In the genomic region with DNA sequence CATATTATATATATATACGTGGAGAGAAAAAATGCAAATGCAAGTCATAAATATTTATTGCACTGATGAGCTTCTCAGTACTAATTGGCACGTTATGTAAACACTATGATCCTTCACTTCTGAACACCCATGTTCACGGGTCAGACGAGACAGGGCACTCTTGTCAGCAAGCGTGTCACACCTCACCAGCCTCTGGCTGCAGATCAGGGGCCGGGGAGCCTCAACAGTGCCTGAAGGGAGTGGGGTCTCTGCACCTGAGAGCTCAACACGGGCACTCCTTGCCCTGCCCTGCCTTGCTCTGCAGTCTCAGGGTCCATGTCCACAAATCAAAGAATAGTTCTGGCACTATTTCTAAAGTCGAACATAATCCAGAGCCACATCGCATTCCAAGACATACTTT, we compare ENCODE assay signal across 10 cellular contexts. TPM values are rescaled to one million over a fixed set of nuclear protein-coding genes. Genes with fewer than 3 reads are reported as not detected.
A peak's percentile ranks its signal among the peaks of the same experiment; 100 is the strongest.
DNase-seq lines count a peak whose midpoint lies in the region; ATAC-seq and TF ChIP-seq lines count a peak whose summit lies in the region.
"Had no signal": no experiment of that assay in that cellular context is flagged by ENCODE, and none has a peak within 500 bp of the region (broad histone marks: within the 10 kb centered on the region; RNA-seq: fewer than 3 reads in every experiment).

No MANE protein-coding gene starts in this region.

- H3K4me1 Mint-ChIP-seq in T-helper 1 cell treated with Interleukin-12 subunit alpha and Interleukin-12 subunit beta and Interleukin-4 antibody, amounts not matched to agents 30 μg/mL and 1 μg/mL, for 36 hours (ENCODE audit: low read depth), result peaks cover 56% of the 10 kb centered on the region
- peaks cover 51 to 65% of the 10 kb centered on the region in 2 donors for H3K4me1 Mint-ChIP-seq in effector memory CD8-positive, alpha-beta T cell (ENCODE audit: low read depth in 2 of 2)

- DNase-seq in T-helper 1 cell (no peak), NCI-H526 treated with DMSO at 0.1 percent for 48 hours (lab: John Stamatoyannopoulos, UW) (peak; percentile 77), gastrocnemius medialis (no peak), prostate gland (ENCODE audit: low spot score) (no peak), colonic mucosa (no peak)
- DNase-seq in effector memory CD8-positive, alpha-beta T cell, result no peak
- DNase-seq: Karpas-422 had no signal

- H3K27me3 ChIP-seq in gastrocnemius medialis (no peaks in the 10 kb centered on the region), prostate gland (replicated peaks; ENCODE audit: insufficient read depth) (no peaks in the 10 kb centered on the region), colonic mucosa (no peaks in the 10 kb centered on the region)

- peaks cover 11% of the 10 kb centered on the region for H3K27me3 Mint-ChIP-seq in T-helper 1 cell treated with Interleukin-12 subunit alpha and Interleukin-12 subunit beta and Interleukin-4 antibody, amounts not matched to agents 30 μg/mL and 1 μg/mL, for 36 hours (ENCODE audit: low read depth)
- H3K27me3 Mint-ChIP-seq in effector memory CD8-positive, alpha-beta T cell, result no peaks in the 10 kb centered on the region

- peaks cover 3% of the 10 kb centered on the region for H3K9me3 Mint-ChIP-seq in T-helper 1 cell treated with Interleukin-12 subunit alpha and Interleukin-12 subunit beta and Interleukin-4 antibody, amounts not matched to agents 30 μg/mL and 1 μg/mL, for 36 hours
- H3K9me3 Mint-ChIP-seq in effector memory CD8-positive, alpha-beta T cell, result no peaks in the 10 kb centered on the region

- H3K36me3 Mint-ChIP-seq in T-helper 1 cell treated with Interleukin-12 subunit alpha and Interleukin-12 subunit beta and Interleukin-4 antibody, amounts not matched to agents 30 μg/mL and 1 μg/mL, for 36 hours (ENCODE audit: low read depth), result peaks cover 6% of the 10 kb centered on the region
- H3K36me3 Mint-ChIP-seq in effector memory CD8-positive, alpha-beta T cell (ENCODE audit: insufficient read depth), result peaks cover 15% of the 10 kb centered on the region

- H3K4me1 ChIP-seq in gastrocnemius medialis (peaks cover 37% of the 10 kb centered on the region in 2 donors), prostate gland (replicated peaks) (peaks cover 4% of the 10 kb centered on the region), colonic mucosa (peaks cover 3% of the 10 kb centered on the region)

- H3K27ac ChIP-seq in gastrocnemius medialis (peak overlapping the region; percentile 81 to 84 (median 83)), prostate gland (no peak overlapping the region), colonic mucosa (no peak overlapping the region)
- H3K27ac ChIP-seq: epithelial cell of prostate had no signal

- H3K27ac Mint-ChIP-seq in T-helper 1 cell treated with Interleukin-12 subunit alpha and Interleukin-12 subunit beta and Interleukin-4 antibody, amounts not matched to agents 30 μg/mL and 1 μg/mL, for 36 hours, result peak overlapping the region; percentile 92
- peak overlapping the region; percentile 92 to 94 for H3K27ac Mint-ChIP-seq in effector memory CD8-positive, alpha-beta T cell

- H3K9ac ChIP-seq in colonic mucosa (ENCODE audit: low read depth in 2 of 2, low read length in 2 of 2), result no peak overlapping the region

- H3K4me3 Mint-ChIP-seq in T-helper 1 cell treated with Interleukin-12 subunit alpha and Interleukin-12 subunit beta and Interleukin-4 antibody, amounts not matched to agents 30 μg/mL and 1 μg/mL, for 36 hours, result peak overlapping the region; percentile 92
- peak overlapping the region; percentile 76 to 82 for H3K4me3 Mint-ChIP-seq in effector memory CD8-positive, alpha-beta T cell

- intact Hi-C loops in gastrocnemius medialis (cut with DNase I; ENCODE audit: low total_unique reads) (no loop called here), prostate gland (cut with DNase I) (no loop called here), colonic mucosa (cut with DNase I) (no loop called here)

- H3K9me3 ChIP-seq in gastrocnemius medialis, result no peaks in the 10 kb centered on the region
- H3K9me3 ChIP-seq in prostate gland, result no peaks in the 10 kb centered on the region
- H3K9me3 ChIP-seq in colonic mucosa, result no peaks in the 10 kb centered on the region

- ATAC-seq in effector memory CD8-positive, alpha-beta T cell (replicated peaks), result no peak
- ATAC-seq in gastrocnemius medialis (no peak), GM19455 (IDR thresholded peaks at IDR 0.05; ENCODE audit: unreplicated experiment) (no peak)

- WGBS in prostate gland, result 81% methylated on average over 9 of the region's 9 CpGs

- TF ChIP-seq POLR2A in gastrocnemius medialis (IDR thresholded peaks at IDR 0.05), result no peak
- TF ChIP-seq POLR2A in prostate gland (IDR thresholded peaks at IDR 0.05), result no peak

- H3K4me3 ChIP-seq in gastrocnemius medialis (peak overlapping the region; percentile 53 to 70 (median 64)), prostate gland (no peak overlapping the region), colonic mucosa (no peak overlapping the region)

- in situ Hi-C loops in gastrocnemius medialis (cut with MboI; ENCODE audit: low sequenced_read_pairs in 4 of 4), result no loop called here

- no peaks in the 10 kb centered on the region for H3K36me3 ChIP-seq in gastrocnemius medialis
- no peaks in the 10 kb centered on the region for H3K36me3 ChIP-seq in prostate gland
- no peaks in the 10 kb centered on the region for H3K36me3 ChIP-seq in colonic mucosa

- TF ChIP-seq CTCF in gastrocnemius medialis (IDR thresholded peaks at IDR 0.05 in 4 of 5, conservative IDR thresholded peaks at IDR 0.05 in 1 of 5) (no peak), prostate gland (IDR thresholded peaks at IDR 0.05) (no peak), colonic mucosa (IDR thresholded peaks at IDR 0.05) (no peak)

RNA-seq across cellular contexts. Expression of a gene that starts 0.4 kb away (rescaled TPM):
- total RNA-seq in gastrocnemius medialis, result 1 to 10 TPM in 2 of 4 donors, under 1 TPM in 2; 0.80 to 1.8 (median 1.3) TPM
- 10 to 100 TPM in 1 of 2 donors, 1 to 10 TPM in 1; 9.3 to 11.2 TPM for total RNA-seq in prostate gland
- total RNA-seq in colonic mucosa, result 1 to 10 TPM; 1.9 to 3.3 TPM

Comparison
In these comparisons a context has a peak if more than half of its experiments do, and no peak if none do; other contexts are left out.
1. H3K27ac ChIP-seq: peak in gastrocnemius medialis (4 of 4); none in prostate gland (0 of 2) and colonic mucosa (single experiment).
2. H3K4me3 ChIP-seq: peak in gastrocnemius medialis (4 of 4); none in prostate gland (0 of 2) and colonic mucosa (single experiment).